8 cellular contexts compared by ENCODE assay signal in genomic region chrX:17738002-17738713, GRCh38. TPM values are rescaled to one million over a fixed set of nuclear protein-coding genes. Genes with fewer than 3 reads are reported as not detected.
DNase-seq lines count a peak whose midpoint lies in the region; ATAC-seq, FAIRE-seq and TF ChIP-seq lines count a peak whose summit lies in the region.

No MANE protein-coding gene starts in this region.

- H3K4me3 ChIP-seq in fibroblast of pulmonary artery (replicated peaks; ENCODE audit: low read depth, low read length) = peak overlapping the region; percentile 68
- peak overlapping the region; percentile 77 for H3K4me3 ChIP-seq in neuron (ENCODE audit: low read length)
- peak overlapping the region; percentile 42 to 68 (median 54) for H3K4me3 ChIP-seq in transverse colon

- DNase-seq in GM18507 (ENCODE audit: extremely low spot score, insufficient read length, low read depth) (no peak), NCI-H69 (lab: John Stamatoyannopoulos, UW) (peak; percentile 77), activated T-helper 1 cell treated with Interleukin-2 at 50 U/mL for 16 hours (ENCODE audit: low read depth) (peak; percentile 3), fibroblast of pulmonary artery (ENCODE audit: low read depth) (no peak), transverse colon (peak; percentile 50)

- H3K27me3 ChIP-seq in neuron (ENCODE audit: insufficient read depth, low read length) (no peaks in the 10 kb centered on the region), transverse colon (no peaks in the 10 kb centered on the region)

- no peak for TF ChIP-seq CTCF in fibroblast of pulmonary artery (IDR thresholded peaks at IDR 0.05; ENCODE audit: low read length, missing control alignments)
- TF ChIP-seq CTCF in transverse colon (IDR thresholded peaks at IDR 0.05) = no peak

- H3K36me3 ChIP-seq in neuron (ENCODE audit: insufficient read depth, low read length) = no peaks in the 10 kb centered on the region
- H3K36me3 ChIP-seq in transverse colon = no peaks in the 10 kb centered on the region

- H3K4me1 ChIP-seq in neuron (ENCODE audit: insufficient read depth, low read length) = peaks cover 15% of the 10 kb centered on the region
- H3K4me1 ChIP-seq in transverse colon = peaks cover 0 to 4% (median 3%) of the 10 kb centered on the region in 4 donors

- ATAC-seq in GM19328 (IDR thresholded peaks at IDR 0.05; ENCODE audit: unreplicated experiment) = no peak
- ATAC-seq in HG02759 (IDR thresholded peaks at IDR 0.05; ENCODE audit: unreplicated experiment) = no peak

- 52% methylated on average over 44 of the region's 44 CpGs; no CpG with 5 or more reads in 1 of the 2 donors for WGBS in transverse colon (ENCODE audit: low coverage in 1 of 2), 2 donors

- in situ Hi-C loops in transverse colon (cut with MboI; ENCODE audit: low pct_ligation_motif_present in 1 of 4, low pct_unique_long_range_greater_than_20kb in 1 of 4, low sequenced_read_pairs in 3 of 4) = loop anchor here in 1 of 4 donors (25.0 kb wide), 1 partner anchor 1599 kb away; the partner anchor contains the start of gene PDHA1

- no peak for TF ChIP-seq POLR2A in transverse colon (IDR thresholded peaks at IDR 0.05)

- peak; percentile 70 for FAIRE-seq in GM18507 (lab: Jason Lieb, UNC)

- no peak for TF ChIP-seq EP300 in transverse colon (IDR thresholded peaks at IDR 0.05; ENCODE audit: low read depth)

- H3K27ac ChIP-seq in transverse colon = peak overlapping the region; percentile 91 to 96 (median 93)

- H2AFZ ChIP-seq in neuron (ENCODE audit: low read depth, low read length) = peak overlapping the region; percentile 8

- intact Hi-C loops in transverse colon (cut with DNase I; ENCODE audit: low total_unique reads) = no loop called here

- no peaks in the 10 kb centered on the region for H3K9me3 ChIP-seq in neuron (ENCODE audit: low read length)
- H3K9me3 ChIP-seq in transverse colon = no peaks in the 10 kb centered on the region

RNA-seq across cellular contexts. Expression of gene SCML1, which starts 0.9 kb away (rescaled TPM):
- total RNA-seq in transverse colon = 10 to 100 TPM in 3 of 4 donors, 1 to 10 TPM in 1; 9.7 to 21.1 (median 13.8) TPM

Comparison
In these comparisons a context has a peak if more than half of its experiments do, and no peak if none do; other contexts are left out.
1. DNase-seq: peak in NCI-H69 (single experiment), activated T-helper 1 cell treated with Interleukin-2 at 50 U/mL for 16 hours (single experiment) and transverse colon (single experiment); none in GM18507 (single experiment) and fibroblast of pulmonary artery (single experiment).
2. Peak in every context shown above with its lines, with median percentiles within 50 percentile points of each other: H3K4me3 ChIP-seq.